Comparison of ENCODE assay signal across 8 cellular contexts in the genomic region with DNA sequence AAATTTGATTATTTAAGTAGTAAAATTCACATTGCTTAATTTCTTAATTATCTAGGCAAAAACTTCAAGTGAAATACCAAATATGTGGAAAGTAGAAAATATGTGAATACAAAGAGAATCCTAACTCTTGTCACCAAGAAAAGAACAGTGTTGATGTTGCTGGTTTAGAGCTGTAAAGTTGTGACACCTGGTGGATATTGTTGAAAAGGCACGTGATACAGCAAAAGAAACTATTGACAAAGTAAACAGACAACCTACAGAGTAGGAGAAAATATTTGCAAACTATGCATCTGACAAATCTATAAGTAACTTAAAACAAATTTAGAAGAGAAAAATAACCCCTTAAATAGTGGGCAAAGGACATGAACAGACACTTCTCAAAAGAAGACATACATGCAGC. TPM values are rescaled to one million over a fixed set of nuclear protein-coding genes. Genes with fewer than 3 reads are reported as not detected.
DNase-seq lines count a peak whose midpoint lies in the region; ATAC-seq, FAIRE-seq and TF ChIP-seq lines count a peak whose summit lies in the region.

No MANE protein-coding gene starts in this region.

- POLR2A ChIA-PET in GM12878 (lab: Charles Lee) (no interaction called here), HEK293T (lab: Yijun Ruan, JAX) (no interaction called here)

- intact Hi-C loops in GM12878 (cut with micrococcal nuclease; ENCODE audit: unreplicated experiment) = loop anchor here (1.0 to 10.0 kb wide), 4 partner anchors 476 to 1176 kb away; a partner anchor contains a TSS
- intact Hi-C loops in pancreas (cut with DNase I) = no loop called here
- intact Hi-C loops in gastrocnemius medialis (cut with DNase I; ENCODE audit: low total_unique reads) = no loop called here

- H3K4me3 ChIP-seq in DND-41 (ENCODE audit: low read depth in 1 of 2, low read length in 2 of 2) (no peak overlapping the region), GM12878 (no peak overlapping the region), pancreas (no peak overlapping the region), gastrocnemius medialis (no peak overlapping the region)
- no peak overlapping the region for H3K4me3 ChIP-seq in Jurkat, Clone E6-1 (ENCODE audit: low read length)

- no peak overlapping the region for H3K4me3 Mint-ChIP-seq in activated T-helper 17 cell treated with anti-CD3 and anti-CD28 coated beads, Interleukin-2, amount 50 U/mL, for 72 hours

- no peak overlapping the region for H3K4me2 ChIP-seq in DND-41 (ENCODE audit: insufficient read depth, low read length)
- H3K4me2 ChIP-seq in GM12878 (ENCODE audit: control insufficient read depth, insufficient read depth) = no peak overlapping the region

- SMC1A ChIA-PET in GM12878 (lab: Charles Lee; ENCODE audit: uncharacterized antibody, unreplicated experiment) = interaction anchor here (0.8 to 1.7 kb wide), 6 partner anchors 156 to 831 kb away, joined by 3 to 6 read pairs (median 4); no protein-coding TSS in a partner anchor

- H3K79me2 ChIP-seq in DND-41 (ENCODE audit: insufficient read depth, low read length) (no peaks in the 10 kb centered on the region), GM12878 (ENCODE audit: control insufficient read depth, insufficient read depth, low read length) (no peaks in the 10 kb centered on the region)

- in situ Hi-C loops in GM12878 (cut with MboI) (loop anchor here (25.0 kb wide), 1 partner anchor 823 kb away; no protein-coding TSS in a partner anchor), gastrocnemius medialis (cut with MboI; ENCODE audit: low sequenced_read_pairs in 4 of 4) (no loop called here)

- TF ChIP-seq CTCF in DND-41 (IDR thresholded peaks at IDR 0.05; ENCODE audit: borderline replicate concordance, extremely low read depth, low read length, poor library complexity, severe bottlenecking) (peak; percentile 69), GM12878 (IDR thresholded peaks at IDR 0.05 in 2 of 3, conservative IDR thresholded peaks at IDR 0.05 in 1 of 3; ENCODE audit: control insufficient read depth in 2 of 3, extremely low read depth in 1 of 3, insufficient read depth in 1 of 3, low read depth in 3 of 3, low read length in 3 of 3) (peak; percentile 41 to 57 (median 48); a peak in 5 of 6 replicates), pancreas (IDR thresholded peaks at IDR 0.05) (peak in 1 of 4 donors; percentile 14), gastrocnemius medialis (IDR thresholded peaks at IDR 0.05 in 4 of 5, conservative IDR thresholded peaks at IDR 0.05 in 1 of 5) (peak in 2 of 5 experiments; percentile 10 to 34)

- peak; percentile 83 for TF ChIP-seq RAD21 in GM12878 (IDR thresholded peaks at IDR 0.05; ENCODE audit: insufficient read depth, low read depth, low read length)

- FAIRE-seq in GM12878 (lab: Jason Lieb, UNC) (peak; percentile 90), pancreas (lab: Jason Lieb, UNC) (no peak)

- TF ChIP-seq EP300 in GM12878 (IDR thresholded peaks at IDR 0.05; ENCODE audit: borderline replicate concordance in 1 of 2, control insufficient read depth in 1 of 2, low read depth in 2 of 2, low read length in 2 of 2) = no peak

- H3K27ac ChIP-seq in DND-41 (ENCODE audit: low read length) (no peak overlapping the region), GM12878 (ENCODE audit: control insufficient read depth, insufficient read depth) (no peak overlapping the region), pancreas (no peak overlapping the region), gastrocnemius medialis (no peak overlapping the region)

- no peak overlapping the region for H3K27ac Mint-ChIP-seq in activated T-helper 17 cell treated with anti-CD3 and anti-CD28 coated beads, Interleukin-2, amount 50 U/mL, for 72 hours

- H3K27me3 ChIP-seq in DND-41 (ENCODE audit: insufficient read depth, low read length, poor library complexity) = no peaks in the 10 kb centered on the region
- H3K27me3 ChIP-seq in GM12878 (replicated peaks in 1 of 2; ENCODE audit: control insufficient read depth in 2 of 2, insufficient read depth in 2 of 2, low read length in 1 of 2) = no peaks in the 10 kb centered on the region
- no peaks in the 10 kb centered on the region for H3K27me3 ChIP-seq in pancreas
- no peaks in the 10 kb centered on the region for H3K27me3 ChIP-seq in gastrocnemius medialis

- RAD21 ChIA-PET in GM12878 (lab: Charles Lee; ENCODE audit: unreplicated experiment) = interaction anchor here (0.8 to 1.9 kb wide), 8 partner anchors 9 to 1169 kb away, joined by 3 to 8 read pairs (median 4); a partner anchor contains a TSS

- no peaks in the 10 kb centered on the region for H3K27me3 Mint-ChIP-seq in activated T-helper 17 cell treated with anti-CD3 and anti-CD28 coated beads, Interleukin-2, amount 50 U/mL, for 72 hours

- no peaks in the 10 kb centered on the region for H3K4me1 Mint-ChIP-seq in activated T-helper 17 cell treated with anti-CD3 and anti-CD28 coated beads, Interleukin-2, amount 50 U/mL, for 72 hours

- no peaks in the 10 kb centered on the region for H3K9me3 Mint-ChIP-seq in activated T-helper 17 cell treated with anti-CD3 and anti-CD28 coated beads, Interleukin-2, amount 50 U/mL, for 72 hours

- H4K20me1 ChIP-seq in DND-41 (ENCODE audit: insufficient read depth, low read length) (no peaks in the 10 kb centered on the region), GM12878 (ENCODE audit: control insufficient read depth, insufficient read depth) (no peaks in the 10 kb centered on the region)

- H3K36me3 Mint-ChIP-seq in activated T-helper 17 cell treated with anti-CD3 and anti-CD28 coated beads, Interleukin-2, amount 50 U/mL, for 72 hours (ENCODE audit: low read depth) = peaks cover 4% of the 10 kb centered on the region

- ATAC-seq in DND-41 (ENCODE audit: insufficient read depth, low read depth) (peak; percentile 57; the same call in 2 of the 3 replicates), GM21367 (IDR thresholded peaks at IDR 0.05; ENCODE audit: unreplicated experiment) (peak; percentile 79), GM12878 (peak; percentile 87), pancreas (peak in 3 of 4 donors; percentile 55 to 58 (median 58)), gastrocnemius medialis (no peak)
- no peak for ATAC-seq in activated T-helper 17 cell treated with anti-CD3 and anti-CD28 coated beads, Interleukin-2, amount 50 U/mL, for 72 hours (replicated peaks)

- DNase-seq in DND-41 = no peak
- DNase-seq in Jurkat, Clone E6-1 (ENCODE audit: low read depth, low spot score) = peak; percentile 23
- no peak for DNase-seq in GM12878 (ENCODE audit: low read depth, low spot score)
- DNase-seq in pancreas = no peak
- no peak for DNase-seq in gastrocnemius medialis
- DNase-seq in HEK293T (ENCODE audit: extremely low spot score) = no peak

- peaks cover 10% of the 10 kb centered on the region for H3K4me1 ChIP-seq in DND-41 (ENCODE audit: insufficient read depth, low read length)
- no peaks in the 10 kb centered on the region for H3K4me1 ChIP-seq in GM12878 (ENCODE audit: control insufficient read depth, insufficient read depth, low read length)
- H3K4me1 ChIP-seq in pancreas = peaks cover 0 to 6% (median 6%) of the 10 kb centered on the region in 3 donors
- H3K4me1 ChIP-seq in gastrocnemius medialis = no peaks in the 10 kb centered on the region

- H2AFZ ChIP-seq in DND-41 (ENCODE audit: low read depth, low read length) (no peak overlapping the region), GM12878 (ENCODE audit: control insufficient read depth, low read depth, low read length) (no peak overlapping the region)

- H3K9ac ChIP-seq in DND-41 (ENCODE audit: low read depth, low read length) (no peak overlapping the region), GM12878 (ENCODE audit: control insufficient read depth, insufficient read depth, low read length) (no peak overlapping the region)

- H3K9me3 ChIP-seq in DND-41 (ENCODE audit: insufficient read depth, low read length, severe bottlenecking) (no peaks in the 10 kb centered on the region), GM12878 (replicated peaks; ENCODE audit: control insufficient read depth, insufficient read depth, low read length) (no peaks in the 10 kb centered on the region), pancreas (no peaks in the 10 kb centered on the region), gastrocnemius medialis (no peaks in the 10 kb centered on the region)

- H3K36me3 ChIP-seq in DND-41 (ENCODE audit: insufficient read depth, low read length) (peaks cover 6% of the 10 kb centered on the region; the same call in 1 of the 2 replicates), GM12878 (ENCODE audit: control insufficient read depth in 2 of 2, insufficient read depth in 2 of 2, low read length in 1 of 2) (no peaks in the 10 kb centered on the region), pancreas (no peaks in the 10 kb centered on the region), gastrocnemius medialis (peaks cover 0 to under 1% of the 10 kb centered on the region in 2 donors)

- WGBS in GM12878 (ENCODE audit: insufficient coverage, insufficient replicate concordance, low lambda C conversion rate, missing lambda C conversion rate) = 0% methylated on average over 1 of the region's 1 CpG
- WGBS in pancreas, 2 donors = 12 to 13% methylated on average over 1 of the region's 1 CpG

- no TSS peak for BruUV-seq in GM12878 (replicated peaks; lab: Mats Ljungman, UMichigan)

- CTCF ChIA-PET in GM12878 (lab: Yijun Ruan, JAX) (interaction anchor here (0.7 to 1.9 kb wide), 13 partner anchors 9 to 1251 kb away, joined by 3 to 9 read pairs (median 4); a partner anchor contains a TSS), HEK293T (lab: Yijun Ruan, JAX) (no interaction called here)

- TF ChIP-seq POLR2A in GM12878 (IDR thresholded peaks at IDR 0.05; ENCODE audit: low read depth, low read length) = no peak
- TF ChIP-seq POLR2A in gastrocnemius medialis (IDR thresholded peaks at IDR 0.05) = no peak

RNA-seq across cellular contexts. Expression of a gene that starts 25.6 kb away (rescaled TPM):
- 91.5 TPM for polyA plus RNA-seq in Jurkat, Clone E6-1 (2012; ENCODE audit: insufficient read depth, insufficient read length)
- 77.2 and 90.4 TPM in 2 replicates for total RNA-seq in GM12878 (2013; cell fraction: nucleolus; rRNA removed)
- total RNA-seq in GM12878 (2014; rRNA removed) = 51.5 and 58.4 TPM in 2 replicates
- 122 and 123 TPM in 2 replicates for total RNA-seq in GM12878 (2014; rRNA removed; fragmentation: Illumina TruSeq; extraction: Trizol)
- total RNA-seq in GM12878 (2021) = 71.3 and 72.4 TPM in 2 replicates
- polyA plus RNA-seq in GM12878 (2011; ENCODE audit: low read depth) = 58.5 TPM
- polyA plus RNA-seq in GM12878 (2011; rRNA removed) = 128 and 193 TPM in 2 replicates
- polyA plus RNA-seq in GM12878 (2011; cell fraction: cytosol; rRNA removed) = 37.1 and 45.1 TPM in 2 replicates
- polyA plus RNA-seq in GM12878 (2011; cell fraction: nucleus; rRNA removed) = 61.2 and 70.1 TPM in 2 replicates
- polyA plus RNA-seq in GM12878 (2012) = 66.6 and 76.4 TPM in 2 replicates
- polyA plus RNA-seq in GM12878 (2014; fragmentation: Illumina TruSeq; extraction: Trizol) = 152 and 199 TPM in 2 replicates
- 100 to 1,000 TPM; 115 to 122 TPM for polyA plus RNA-seq in GM12878 (2014; fragmentation: Nextera tagmentation; extraction: Ambion mirVana)
- 62.2 and 74.5 TPM in 2 replicates for polyA plus RNA-seq in GM12878 (2014; rRNA removed)
- polyA plus RNA-seq in GM12878 (2016; fragmentation: Nextera tagmentation; extraction: Ambion mirVana) = 100 to 1,000 TPM; 131 TPM
- polyA minus RNA-seq in GM12878 (2011; rRNA and poly(A)+ RNA removed) = 44.8 and 74.0 TPM in 2 replicates
- polyA minus RNA-seq in GM12878 (2011; cell fraction: cytosol; rRNA and poly(A)+ RNA removed) = 37.6 and 38.5 TPM in 2 replicates
- 20.3 and 34.5 TPM in 2 replicates for polyA minus RNA-seq in GM12878 (2011; cell fraction: nucleus; rRNA and poly(A)+ RNA removed)
- total RNA-seq in pancreas = 10 to 100 TPM; 23.4 to 33.0 (median 30.4) TPM
- polyA plus RNA-seq in pancreas = 10 to 100 TPM; 31.2 to 33.2 TPM
- 10 to 100 TPM; 56.3 to 68.9 (median 63.0) TPM for total RNA-seq in gastrocnemius medialis
- 10 to 100 TPM; 54.4 to 82.0 TPM for total RNA-seq in activated T-helper 17 cell treated with anti-CD3 and anti-CD28 coated beads, Interleukin-2, amount 50 U/mL, for 72 hours

Comparison
In these comparisons a context has a peak if more than half of its experiments do, and no peak if none do; other contexts are left out.
1. ATAC-seq: peak in DND-41 (single experiment), GM21367 (single experiment), GM12878 (single experiment) and pancreas (3 of 4); none in gastrocnemius medialis (0 of 2) and activated T-helper 17 cell treated with anti-CD3 and anti-CD28 coated beads, Interleukin-2, amount 50 U/mL, for 72 hours (single experiment).